17 cellular contexts compared by ENCODE assay signal in genomic region chr17:18107971-18108370, GRCh38. TPM values are rescaled to one million over a fixed set of nuclear protein-coding genes. Genes with fewer than 3 reads are reported as not detected.
DNase-seq lines count a peak whose midpoint lies in the region; ATAC-seq and TF ChIP-seq lines count a peak whose summit lies in the region.
"Had no signal": no experiment of that assay in that cellular context is flagged by ENCODE, and none has a peak within 500 bp of the region (broad histone marks: within the 10 kb centered on the region; RNA-seq: fewer than 3 reads in every experiment).

No MANE protein-coding gene starts in this region.

- H3K27me3 Mint-ChIP-seq in activated naive CD4-positive, alpha-beta T cell treated with anti-CD3 and anti-CD28 coated beads, Interleukin-2, amount 50 U/mL, for 24 hours = no peaks in the 10 kb centered on the region
- no peaks in the 10 kb centered on the region for H3K27me3 Mint-ChIP-seq in activated naive CD4-positive, alpha-beta T cell treated with anti-CD3 and anti-CD28 coated beads, Interleukin-2, amount 10 ng/mL, durations not matched to agents 7 days and 5 days
- H3K27me3 Mint-ChIP-seq in endodermal cell (ENCODE audit: insufficient read depth) (peaks cover 2% of the 10 kb centered on the region), nephron progenitor cell (ENCODE audit: low read depth, poor library complexity) (no peaks in the 10 kb centered on the region)

- TF ChIP-seq CTCF in endodermal cell (conservative IDR thresholded peaks at IDR 0.05) = no peak
- no peak for TF ChIP-seq CTCF in osteoblast (IDR thresholded peaks at IDR 0.05; ENCODE audit: extremely low read depth, low read depth, low read length)
- no peak for TF ChIP-seq CTCF in nephron progenitor cell (IDR thresholded peaks at IDR 0.05)

- H3K36me3 ChIP-seq in endodermal cell (ENCODE audit: control insufficient read depth, insufficient read depth, low read length) = peaks cover 4% of the 10 kb centered on the region
- peaks cover 4% of the 10 kb centered on the region for H3K36me3 ChIP-seq in osteoblast (ENCODE audit: insufficient read depth, low read length)
- H3K36me3 ChIP-seq: BE2C had no signal

- CTCF ChIA-PET in activated naive CD4-positive, alpha-beta T cell treated with anti-CD3 and anti-CD28 coated beads, Interleukin-2, amount 10 ng/mL, durations not matched to agents 7 days and 5 days (lab: Charles Lee) = no interaction called here

- H3K4me3 Mint-ChIP-seq in activated naive CD4-positive, alpha-beta T cell treated with anti-CD3 and anti-CD28 coated beads, Interleukin-2, amount 50 U/mL, for 24 hours = no peak overlapping the region
- no peak overlapping the region for H3K4me3 Mint-ChIP-seq in activated naive CD4-positive, alpha-beta T cell treated with anti-CD3 and anti-CD28 coated beads, Interleukin-2, amount 10 ng/mL, durations not matched to agents 7 days and 5 days
- no peak overlapping the region for H3K4me3 Mint-ChIP-seq in endodermal cell
- no peak overlapping the region for H3K4me3 Mint-ChIP-seq in nephron progenitor cell
- H3K4me3 Mint-ChIP-seq: CD8-positive, alpha-beta T cell; H9 had no signal

- H4K20me1 ChIP-seq in osteoblast (ENCODE audit: insufficient read depth, low read length) = no peaks in the 10 kb centered on the region

- H3K36me3 Mint-ChIP-seq in activated naive CD4-positive, alpha-beta T cell treated with anti-CD3 and anti-CD28 coated beads, Interleukin-2, amount 50 U/mL, for 24 hours = no peaks in the 10 kb centered on the region
- peaks cover 4% of the 10 kb centered on the region for H3K36me3 Mint-ChIP-seq in activated naive CD4-positive, alpha-beta T cell treated with anti-CD3 and anti-CD28 coated beads, Interleukin-2, amount 10 ng/mL, durations not matched to agents 7 days and 5 days
- H3K36me3 Mint-ChIP-seq in endodermal cell (ENCODE audit: low read depth) (peaks cover 13% of the 10 kb centered on the region), nephron progenitor cell (ENCODE audit: low read depth) (no peaks in the 10 kb centered on the region)

- H2AFZ ChIP-seq in osteoblast (ENCODE audit: low read length) = no peak overlapping the region

- H3K4me2 ChIP-seq in osteoblast (ENCODE audit: insufficient read depth, low read length) = no peak overlapping the region

- H3K27ac Mint-ChIP-seq in activated naive CD4-positive, alpha-beta T cell treated with anti-CD3 and anti-CD28 coated beads, Interleukin-2, amount 50 U/mL, for 24 hours = peak overlapping the region; percentile 4
- no peak overlapping the region for H3K27ac Mint-ChIP-seq in activated naive CD4-positive, alpha-beta T cell treated with anti-CD3 and anti-CD28 coated beads, Interleukin-2, amount 10 ng/mL, durations not matched to agents 7 days and 5 days
- H3K27ac Mint-ChIP-seq in endodermal cell = no peak overlapping the region
- no peak overlapping the region for H3K27ac Mint-ChIP-seq in nephron progenitor cell
- H3K27ac Mint-ChIP-seq: CD8-positive, alpha-beta T cell had no signal

- H3K4me3 ChIP-seq in endodermal cell (ENCODE audit: low read length) (no peak overlapping the region), osteoblast (ENCODE audit: insufficient read depth, low read length) (no peak overlapping the region)
- H3K4me3 ChIP-seq: K562 had no signal

- no peak for TF ChIP-seq RAD21 in Ishikawa (IDR thresholded peaks at IDR 0.05; ENCODE audit: low read depth)

- no peaks in the 10 kb centered on the region for H3K4me1 Mint-ChIP-seq in activated naive CD4-positive, alpha-beta T cell treated with anti-CD3 and anti-CD28 coated beads, Interleukin-2, amount 50 U/mL, for 24 hours
- H3K4me1 Mint-ChIP-seq in activated naive CD4-positive, alpha-beta T cell treated with anti-CD3 and anti-CD28 coated beads, Interleukin-2, amount 10 ng/mL, durations not matched to agents 7 days and 5 days = no peaks in the 10 kb centered on the region
- H3K4me1 Mint-ChIP-seq in endodermal cell (no peaks in the 10 kb centered on the region), nephron progenitor cell (peaks cover 9% of the 10 kb centered on the region)

- no peak overlapping the region for H3K9ac ChIP-seq in endodermal cell (ENCODE audit: extremely low read depth, low read length, poor library complexity, severe bottlenecking)

- ATAC-seq in HG03342 (IDR thresholded peaks at IDR 0.05; ENCODE audit: unreplicated experiment) = no peak
- ATAC-seq: CD8-positive, alpha-beta T cell; K562; SK-N-SH treated with all-trans-retinoic acid at 6 μM for 48 hours had no signal

- 92 to 100% methylated on average over 3 to 6 of the region's 6 CpGs for WGBS in endodermal cell (ENCODE audit: insufficient coverage in 1 of 2, insufficient read length in 1 of 2), 2 experiments

- peak overlapping the region; percentile 57 for H3K27ac ChIP-seq in endodermal cell (ENCODE audit: low read depth, low read length)
- H3K27ac ChIP-seq in osteoblast (ENCODE audit: low read depth, low read length) = no peak overlapping the region

- no peaks in the 10 kb centered on the region for H3K79me2 ChIP-seq in osteoblast (ENCODE audit: insufficient read depth, low read length)

- no peaks in the 10 kb centered on the region for H3K27me3 ChIP-seq in endodermal cell (ENCODE audit: control insufficient read depth, insufficient read depth, low read length, poor library complexity, severe bottlenecking)
- H3K27me3 ChIP-seq in osteoblast (ENCODE audit: insufficient read depth, low read length) = no peaks in the 10 kb centered on the region
- H3K27me3 ChIP-seq: BE2C had no signal

- H3K9me3 ChIP-seq in endodermal cell (ENCODE audit: control insufficient read depth, low read length) (no peaks in the 10 kb centered on the region), osteoblast (ENCODE audit: low read depth, low read length) (no peaks in the 10 kb centered on the region)
- H3K9me3 ChIP-seq: BE2C had no signal

- no peaks in the 10 kb centered on the region for H3K9me3 Mint-ChIP-seq in activated naive CD4-positive, alpha-beta T cell treated with anti-CD3 and anti-CD28 coated beads, Interleukin-2, amount 50 U/mL, for 24 hours
- H3K9me3 Mint-ChIP-seq in activated naive CD4-positive, alpha-beta T cell treated with anti-CD3 and anti-CD28 coated beads, Interleukin-2, amount 10 ng/mL, durations not matched to agents 7 days and 5 days = no peaks in the 10 kb centered on the region
- H3K9me3 Mint-ChIP-seq in endodermal cell (no peaks in the 10 kb centered on the region), nephron progenitor cell (no peaks in the 10 kb centered on the region)
- H3K9me3 Mint-ChIP-seq: CD8-positive, alpha-beta T cell; H9 had no signal

- DNase-seq in activated naive CD4-positive, alpha-beta T cell treated with anti-CD3 and anti-CD28 coated beads, Interleukin-2, amount 10 ng/mL, durations not matched to agents 7 days and 5 days = no peak
- DNase-seq in endodermal cell (no peak), osteoblast (ENCODE audit: insufficient read length, low spot score, missing footprints) (peak; percentile 63), nephron progenitor cell (no peak), HK-2 (ENCODE audit: unreplicated experiment) (no peak)
- DNase-seq: BE2C; CD8-positive, alpha-beta T cell; DMS79; H9; NCI-H1092 treated with DMSO at 0.1 percent for 48 hours; NCI-H2081; SHP77 treated with DMSO at 0.1 percent for 48 hours had no signal

- no peak for TF ChIP-seq EP300 in Ishikawa (IDR thresholded peaks at IDR 0.05; ENCODE audit: borderline replicate concordance)

- no peaks in the 10 kb centered on the region for H3K4me1 ChIP-seq in endodermal cell (ENCODE audit: control insufficient read depth, insufficient read depth, low read length)
- H3K4me1 ChIP-seq in osteoblast (ENCODE audit: insufficient read depth, low read length) = no peaks in the 10 kb centered on the region
- H3K4me1 ChIP-seq: BE2C had no signal

TF ChIP-seq in Ishikawa, 13 proteins besides CTCF, POLR2A, EP300 and RAD21:
- TF ChIP-seq ZBTB7A (IDR thresholded peaks at IDR 0.05; ENCODE audit: low read depth) (0 out of 2 replicates have a peak, but pooled peaks have one; percentile 33), NFIC (IDR thresholded peaks at IDR 0.05) (no peak)
TF ChIP-seq in Ishikawa: peak in this region for 1.

RNA-seq across cellular contexts. Expression of gene MYO15A, which starts 0.6 kb away (rescaled TPM):
- total RNA-seq in endodermal cell (1 to 10 TPM; 1.7 to 2.4 TPM), osteoblast (1.1 and 1.2 TPM in 2 replicates)
- 5.2 TPM for polyA plus RNA-seq in endodermal cell (2013, experiment 1 of 2)
- polyA plus RNA-seq in endodermal cell (2013, experiment 2 of 2) = 3.8 TPM

RNA-seq across cellular contexts. Expression of gene DRG2, which starts 20.2 kb away (rescaled TPM):
- total RNA-seq in endodermal cell (10 to 100 TPM; 45.1 to 49.9 TPM), osteoblast (33.0 and 40.2 TPM in 2 replicates)
- polyA plus RNA-seq in endodermal cell (2013, experiment 1 of 2) = 38.1 TPM
- polyA plus RNA-seq in endodermal cell (2013, experiment 2 of 2) = 38.7 TPM
